In genomic region chr16:56266981-56267607, GRCh38 we compare ENCODE assay signal across 1 cellular context.
TF ChIP-seq lines count a peak whose summit lies in the region.

No MANE protein-coding gene starts in this region.

TF ChIP-seq in H1, 55 proteins besides CTCF, POLR2A, EP300 and RAD21 (continued from another document):
- TF ChIP-seq BRCA1 (IDR thresholded peaks at IDR 0.05; ENCODE audit: low read depth, low read length) (no peak), PHF8 (conservative IDR thresholded peaks at IDR 0.05; ENCODE audit: low read depth, low read length) (no peak)
TF ChIP-seq in H1: peak in this region for 0.
